In genomic region chrX:53445977-53446376, GRCh38 we compare ENCODE assay signal across 8 cellular contexts. TPM values are rescaled to one million over a fixed set of nuclear protein-coding genes. Genes with fewer than 3 reads are reported as not detected.
DNase-seq lines count a peak whose midpoint lies in the region; ATAC-seq and TF ChIP-seq lines count a peak whose summit lies in the region.

No MANE protein-coding gene starts in this region.

- no peak overlapping the region for H3K27ac Mint-ChIP-seq in glutamatergic neuron (ENCODE audit: unreplicated experiment)

- H3K4me3 ChIP-seq in AG04449 (ENCODE audit: low read depth, low read length): no peak overlapping the region

- CTCF ChIA-PET in AG04449 (lab: Yijun Ruan, JAX): interaction anchor here (0.9 to 6.2 kb wide), 19 partner anchors 9 to 196 kb away, joined by 3 to 71 read pairs (median 4); partner anchors contain the start of genes RIBC1 and SMC1A

- POLR2A ChIA-PET in AG04449 (lab: Yijun Ruan, JAX): no interaction called here

- H3K27me3 Mint-ChIP-seq in glutamatergic neuron (ENCODE audit: unreplicated experiment): no peaks in the 10 kb centered on the region

- H3K36me3 Mint-ChIP-seq in glutamatergic neuron (ENCODE audit: unreplicated experiment): no peaks in the 10 kb centered on the region

- H3K4me1 Mint-ChIP-seq in glutamatergic neuron (ENCODE audit: low read depth, unreplicated experiment): no peaks in the 10 kb centered on the region

- DNase-seq in AG04449 (ENCODE audit: low read depth, low spot score): no peak
- DNase-seq in NCI-H748 (lab: John Stamatoyannopoulos, UW; ENCODE audit: unreplicated experiment): peak; percentile 42
- peak; percentile 50 for DNase-seq in activated T-cell treated with anti-CD3 and anti-CD28 coated beads, Interleukin-2, amount 50 U/mL, for 1 hour
- peak; percentile 63 for DNase-seq in glutamatergic neuron
- DNase-seq in stimulated activated CD4-positive, alpha-beta T cell treated with anti-CD3 and anti-CD28 coated beads, Interleukin-2, amount 100 ng/mL, for 24 hours: peak; percentile 35 to 57
- DNase-seq in cortex of kidney (lab: John Stamatoyannopoulos, UW): no peak

- ATAC-seq in HG02981 (IDR thresholded peaks at IDR 0.05; ENCODE audit: unreplicated experiment): no peak

- no peak overlapping the region for H3K4me3 Mint-ChIP-seq in glutamatergic neuron (ENCODE audit: unreplicated experiment)

- TF ChIP-seq CTCF in AG04449 (IDR thresholded peaks at IDR 0.05; ENCODE audit: insufficient read depth, low read length, missing control alignments) (peak; percentile 52), GM12873 (IDR thresholded peaks at IDR 0.05; ENCODE audit: insufficient read depth, low read depth, low read length, missing control alignments) (peak; percentile 80), glutamatergic neuron (IDR thresholded peaks at IDR 0.05; ENCODE audit: partially characterized antibody, unreplicated experiment) (peak; percentile 48)

- peaks cover 1% of the 10 kb centered on the region for H3K9me3 Mint-ChIP-seq in glutamatergic neuron (ENCODE audit: unreplicated experiment)

RNA-seq across cellular contexts. Expression of gene HSD17B10, which starts 11.8 kb away (rescaled TPM):
- 89.0 TPM for total RNA-seq in glutamatergic neuron (ENCODE audit: unreplicated experiment)

RNA-seq across cellular contexts. Expression of gene RIBC1, which starts 23.3 kb away (rescaled TPM):
- 0.64 TPM for total RNA-seq in glutamatergic neuron (ENCODE audit: unreplicated experiment)

RNA-seq across cellular contexts. Expression of gene SMC1A, which starts 23.5 kb away (rescaled TPM):
- 48.1 TPM for total RNA-seq in glutamatergic neuron (ENCODE audit: unreplicated experiment)

Comparison
In these comparisons a context has a peak if more than half of its experiments do, and no peak if none do; other contexts are left out.
1. DNase-seq: peak in NCI-H748 (single experiment), activated T-cell treated with anti-CD3 and anti-CD28 coated beads, Interleukin-2, amount 50 U/mL, for 1 hour (single experiment), glutamatergic neuron (single experiment) and stimulated activated CD4-positive, alpha-beta T cell treated with anti-CD3 and anti-CD28 coated beads, Interleukin-2, amount 100 ng/mL, for 24 hours (2 of 2); none in AG04449 (single experiment) and cortex of kidney (single experiment).
2. Peak in every context shown above with its lines, with median percentiles within 50 percentile points of each other: CTCF ChIP-seq.